Comparison of ENCODE assay signal across 8 cellular contexts in genomic region chr2:183078163-183078466, GRCh38. TPM values are rescaled to one million over a fixed set of nuclear protein-coding genes. Genes with fewer than 3 reads are reported as not detected.
DNase-seq lines count a peak whose midpoint lies in the region; ATAC-seq and TF ChIP-seq lines count a peak whose summit lies in the region.

No MANE protein-coding gene starts in this region.

- H3K27me3 ChIP-seq in PC-3 (ENCODE audit: low read length) (no peaks in the 10 kb centered on the region), endodermal cell (ENCODE audit: control insufficient read depth, insufficient read depth, low read length, poor library complexity, severe bottlenecking) (no peaks in the 10 kb centered on the region), muscle layer of duodenum (ENCODE audit: low read depth, low read length) (no peaks in the 10 kb centered on the region)

- H3K4me3 ChIP-seq in PC-3 (ENCODE audit: low read length) (peak overlapping the region; percentile 80), endodermal cell (ENCODE audit: low read length) (peak overlapping the region; percentile 74), muscle layer of duodenum (ENCODE audit: low read depth in 1 of 2, low read length in 2 of 2) (peak overlapping the region; percentile 89 to 95)

- H3K79me2 ChIP-seq in PC-3 (ENCODE audit: low read length), result no peaks in the 10 kb centered on the region

- H3K27me3 Mint-ChIP-seq in endodermal cell (ENCODE audit: insufficient read depth), result no peaks in the 10 kb centered on the region

- peak overlapping the region; percentile 65 for H3K4me3 Mint-ChIP-seq in endodermal cell

- ATAC-seq in PC-3 (peak; percentile 71), GM19397 (IDR thresholded peaks at IDR 0.05; ENCODE audit: unreplicated experiment) (no peak)

- H3K27ac ChIP-seq in PC-3 (ENCODE audit: low read length) (no peak overlapping the region), endodermal cell (ENCODE audit: low read depth, low read length) (no peak overlapping the region), muscle layer of duodenum (ENCODE audit: low read length) (peak overlapping the region; percentile 91)

- peak overlapping the region; percentile 87 for H3K4me2 ChIP-seq in PC-3 (ENCODE audit: low read length)

- H3K4me1 ChIP-seq in PC-3 (ENCODE audit: insufficient read depth, low read length) (peaks cover 13% of the 10 kb centered on the region), endodermal cell (ENCODE audit: control insufficient read depth, insufficient read depth, low read length) (no peaks in the 10 kb centered on the region), muscle layer of duodenum (ENCODE audit: control insufficient read depth in 1 of 2, insufficient read depth in 2 of 2, low read length in 2 of 2) (peaks cover 0 to 3% of the 10 kb centered on the region in 2 donors)

- CTCF ChIA-PET in PC-3 (lab: Charles Lee), result no interaction called here

- H3K36me3 ChIP-seq in PC-3 (ENCODE audit: low read depth, low read length) (no peaks in the 10 kb centered on the region), endodermal cell (ENCODE audit: control insufficient read depth, insufficient read depth, low read length) (no peaks in the 10 kb centered on the region), muscle layer of duodenum (ENCODE audit: control insufficient read depth in 1 of 2, insufficient read depth in 2 of 2, low read length in 2 of 2) (no peaks in the 10 kb centered on the region)

- no peaks in the 10 kb centered on the region for H3K36me3 Mint-ChIP-seq in endodermal cell (ENCODE audit: low read depth)

- peak overlapping the region; percentile 73 for H3K27ac Mint-ChIP-seq in endodermal cell

- H4K20me1 ChIP-seq in PC-3 (ENCODE audit: low read length), result no peaks in the 10 kb centered on the region

- H3K9me3 ChIP-seq in PC-3 (ENCODE audit: low read length), result no peaks in the 10 kb centered on the region
- H3K9me3 ChIP-seq in endodermal cell (ENCODE audit: control insufficient read depth, low read length), result no peaks in the 10 kb centered on the region
- no peaks in the 10 kb centered on the region for H3K9me3 ChIP-seq in muscle layer of duodenum (ENCODE audit: control insufficient read depth in 1 of 2, low read length in 2 of 2)

- WGBS in endodermal cell (ENCODE audit: insufficient coverage in 1 of 2, insufficient read length in 1 of 2), 2 experiments, result 72 to 89% methylated on average over 3 to 8 of the region's 8 CpGs

- peak; percentile 80 for DNase-seq in DMS 273 (lab: John Stamatoyannopoulos, UW; ENCODE audit: unreplicated experiment)
- no peak for DNase-seq in DMS 273 treated with DMSO at 0.1 percent for 48 hours (lab: John Stamatoyannopoulos, UW)
- no peak for DNase-seq in PC-3
- DNase-seq in endodermal cell, result no peak
- no peak for DNase-seq in NCI-H2107 treated with DMSO at 0.1 percent for 48 hours (lab: John Stamatoyannopoulos, UW; ENCODE audit: unreplicated experiment)
- DNase-seq in COLO829 (ENCODE audit: low spot score), result no peak

- no peaks in the 10 kb centered on the region for H3F3A ChIP-seq in PC-3 (ENCODE audit: low read length, unreplicated experiment)

- peaks cover 16% of the 10 kb centered on the region for H3K4me1 Mint-ChIP-seq in endodermal cell

- no peaks in the 10 kb centered on the region for H3K9me3 Mint-ChIP-seq in endodermal cell

- intact Hi-C loops in PC-3 (cut with micrococcal nuclease), result loop anchor here (1.0 kb wide), 3 partner anchors 19 to 46 kb away; partner anchors contain the start of genes NCKAP1 and NUP35

- peak overlapping the region; percentile 88 for H2AFZ ChIP-seq in PC-3 (ENCODE audit: low read length)

- H3K9ac ChIP-seq in PC-3 (ENCODE audit: low read length) (peak overlapping the region; percentile 55), endodermal cell (ENCODE audit: extremely low read depth, low read length, poor library complexity, severe bottlenecking) (no peak overlapping the region)

- BruUV-seq in PC-3 (replicated peaks; lab: Mats Ljungman, UMichigan), result TSS peak; percentile 86

- TF ChIP-seq CTCF in PC-3 (conservative IDR thresholded peaks at IDR 0.05; ENCODE audit: low read depth, low read length) (no peak), endodermal cell (conservative IDR thresholded peaks at IDR 0.05) (no peak)

- no peaks in the 10 kb centered on the region for H3K9me2 ChIP-seq in PC-3 (replicated peaks; ENCODE audit: low read length)

- POLR2A ChIA-PET in PC-3 (lab: Charles Lee; ENCODE audit: unreplicated experiment), result no interaction called here

RNA-seq across cellular contexts. Expression of gene DUSP19, which starts 0.4 kb away (rescaled TPM):
- total RNA-seq in PC-3 (2014; rRNA removed), result 0.51 and 0.58 TPM in 2 replicates
- 1 to 10 TPM; 1.7 TPM for total RNA-seq in endodermal cell
- polyA plus RNA-seq in endodermal cell (2013, experiment 1 of 2), result 1.2 TPM
- polyA plus RNA-seq in endodermal cell (2013, experiment 2 of 2), result 1.6 TPM

RNA-seq across cellular contexts. Expression of gene NCKAP1, which starts 39.9 kb away (rescaled TPM):
- total RNA-seq in PC-3 (2014; rRNA removed), result 76.2 and 80.3 TPM in 2 replicates
- total RNA-seq in endodermal cell, result 100 to 1,000 TPM; 128 to 136 TPM
- 125 TPM for polyA plus RNA-seq in endodermal cell (2013, experiment 1 of 2)
- polyA plus RNA-seq in endodermal cell (2013, experiment 2 of 2), result 118 TPM

RNA-seq across cellular contexts. Expression of gene NUP35, which starts 46.1 kb away (rescaled TPM):
- total RNA-seq in PC-3 (2014; rRNA removed), result 25.0 and 26.0 TPM in 2 replicates
- total RNA-seq in endodermal cell, result 10 to 100 TPM; 27.8 to 30.7 TPM
- polyA plus RNA-seq in endodermal cell (2013, experiment 1 of 2), result 25.2 TPM
- polyA plus RNA-seq in endodermal cell (2013, experiment 2 of 2), result 21.4 TPM
